Comparison of ENCODE assay signal across 1 cellular context in the genomic region with DNA sequence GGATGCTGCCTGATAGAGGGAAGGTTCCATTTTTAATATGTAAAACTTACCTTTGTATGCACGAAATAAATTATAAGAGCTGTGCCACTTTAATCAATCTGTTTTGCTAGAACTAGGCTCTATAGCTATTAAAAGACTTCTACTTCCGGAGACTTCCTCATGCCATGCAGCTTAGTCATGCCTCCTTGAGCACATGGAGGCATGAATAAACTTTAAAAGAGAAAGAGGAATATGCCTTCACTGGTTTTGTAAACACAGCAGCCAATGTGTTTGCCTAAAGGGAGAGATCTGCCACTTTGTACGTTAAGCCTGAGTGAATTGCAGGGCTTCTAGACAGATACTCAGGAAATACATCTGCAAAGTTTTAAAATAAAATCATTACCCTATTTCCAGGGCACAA.
TF ChIP-seq lines count a peak whose summit lies in the region.

No MANE protein-coding gene starts in this region.

TF ChIP-seq in HepG2, 621 proteins besides CTCF, POLR2A, EP300 and RAD21 (continued from another document):
- TF ChIP-seq, protein P1, sequence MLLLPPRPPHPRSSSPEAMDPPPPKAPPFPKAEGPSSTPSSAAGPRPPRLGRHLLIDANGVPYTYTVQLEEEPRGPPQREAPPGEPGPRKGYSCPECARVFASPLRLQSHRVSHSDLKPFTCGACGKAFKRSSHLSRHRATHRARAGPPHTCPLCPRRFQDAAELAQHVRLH (CRISPR knock-in tag; IDR thresholded peaks at IDR 0.05; ENCODE audit: borderline replicate concordance, low read depth), result no peak
- TF ChIP-seq ZNF253 (CRISPR knock-in tag; IDR thresholded peaks at IDR 0.05; ENCODE audit: borderline replicate concordance) (no peak), EZH2 (conservative IDR thresholded peaks at IDR 0.05; ENCODE audit: low read depth, low read length) (no peak), RCOR2 (CRISPR knock-in tag; IDR thresholded peaks at IDR 0.05) (no peak), ZNF790 (CRISPR knock-in tag; IDR thresholded peaks at IDR 0.05; ENCODE audit: borderline replicate concordance) (no peak)
